In genomic region chr20:33209789-33210188, GRCh38 we compare ENCODE assay signal across 1 cellular context.
TF ChIP-seq lines count a peak whose summit lies in the region.

No MANE protein-coding gene starts in this region.

TF ChIP-seq in HepG2, 621 proteins besides CTCF, POLR2A, EP300 and RAD21 (continued from another document and continues in another):
- TF ChIP-seq ZNF740 (CRISPR knock-in tag; IDR thresholded peaks at IDR 0.05), result peak; percentile 88; the same call in 1 of the 2 replicates
- peak; percentile 91 for TF ChIP-seq ZSCAN31 (CRISPR knock-in tag; IDR thresholded peaks at IDR 0.05; ENCODE audit: low read depth)
- TF ChIP-seq ZIK1 (CRISPR knock-in tag; IDR thresholded peaks at IDR 0.05; ENCODE audit: borderline replicate concordance, low read depth), result peak; percentile 97
- no peak for TF ChIP-seq SRSF1 (optimal IDR thresholded peaks at IDR 0.05; ENCODE audit: low read depth, low read length)
- TF ChIP-seq MED1 (CRISPR knock-in tag; IDR thresholded peaks at IDR 0.05), result peak; percentile 81
- peak; percentile 85; the same call in 1 of the 2 replicates for TF ChIP-seq AFF4 (CRISPR knock-in tag; IDR thresholded peaks at IDR 0.05)
- TF ChIP-seq CCAR2 (optimal IDR thresholded peaks at IDR 0.05; ENCODE audit: low read depth, low read length), result no peak
- no peak; the same call in 1 of the 2 replicates for TF ChIP-seq GLI4 (CRISPR knock-in tag; IDR thresholded peaks at IDR 0.05; ENCODE audit: borderline replicate concordance)
- peak; percentile 49; the same call in 1 of the 2 replicates for TF ChIP-seq NFYC (CRISPR knock-in tag; IDR thresholded peaks at IDR 0.05)
- TF ChIP-seq NFATC3 (CRISPR knock-in tag; IDR thresholded peaks at IDR 0.05), result no peak
- peak; percentile 89 for TF ChIP-seq ZNF788 (CRISPR knock-in tag; IDR thresholded peaks at IDR 0.05; ENCODE audit: borderline replicate concordance)
- no peak for TF ChIP-seq BRD4 (CRISPR knock-in tag; IDR thresholded peaks at IDR 0.05)
- TF ChIP-seq MYPOP (CRISPR knock-in tag; IDR thresholded peaks at IDR 0.05), result peak; percentile 92
- no peak for TF ChIP-seq GTF3A (CRISPR knock-in tag; conservative IDR thresholded peaks at IDR 0.05)
- peak; percentile 98 for TF ChIP-seq NFKB2 (CRISPR knock-in tag; IDR thresholded peaks at IDR 0.05; ENCODE audit: borderline replicate concordance)
- no peak for TF ChIP-seq MNT (IDR thresholded peaks at IDR 0.05)
- peak; percentile 93 for TF ChIP-seq RXRB (CRISPR knock-in tag; IDR thresholded peaks at IDR 0.05; ENCODE audit: borderline replicate concordance)
- peak; percentile 85; the same call in 1 of the 2 replicates for TF ChIP-seq PRMT3 (CRISPR knock-in tag; IDR thresholded peaks at IDR 0.05; ENCODE audit: borderline replicate concordance, low read depth)
- TF ChIP-seq FOXM1 (CRISPR knock-in tag; IDR thresholded peaks at IDR 0.05), result 0 out of 2 replicates have a peak, but pooled peaks have one; percentile 56
- TF ChIP-seq ZNF317 (CRISPR knock-in tag; IDR thresholded peaks at IDR 0.05), result peak; percentile 89
- TF ChIP-seq ZNF777 (CRISPR knock-in tag; IDR thresholded peaks at IDR 0.05), result peak; percentile 50; the same call in 1 of the 2 replicates
- peak; percentile 83 for TF ChIP-seq ZNF564 (CRISPR knock-in tag; IDR thresholded peaks at IDR 0.05)
- no peak for TF ChIP-seq ZSCAN22 (CRISPR knock-in tag; IDR thresholded peaks at IDR 0.05)
- peak; percentile 38; the same call in 1 of the 2 replicates for TF ChIP-seq ZNF629 (CRISPR knock-in tag; conservative IDR thresholded peaks at IDR 0.05)
- TF ChIP-seq ZNF768 (CRISPR knock-in tag; IDR thresholded peaks at IDR 0.05), result peak; percentile 37; the same call in 1 of the 2 replicates
- TF ChIP-seq LRRFIP1 (CRISPR knock-in tag; conservative IDR thresholded peaks at IDR 0.05), result peak; percentile 97
- TF ChIP-seq TBL1XR1 (IDR thresholded peaks at IDR 0.05; ENCODE audit: borderline replicate concordance, low read length, partially characterized antibody), result no peak
- TF ChIP-seq ZNF784 (CRISPR knock-in tag; IDR thresholded peaks at IDR 0.05; ENCODE audit: borderline replicate concordance), result peak; percentile 74; the same call in 1 of the 2 replicates
- peak; percentile 79 for TF ChIP-seq ZMYM4 (CRISPR knock-in tag; IDR thresholded peaks at IDR 0.05)
- no peak for TF ChIP-seq TERF1 (CRISPR knock-in tag; IDR thresholded peaks at IDR 0.05)
- TF ChIP-seq AHR (CRISPR knock-in tag; IDR thresholded peaks at IDR 0.05), result peak; percentile 98
- no peak for TF ChIP-seq AKAP8 (CRISPR knock-in tag; IDR thresholded peaks at IDR 0.05)
- 0 out of 2 replicates have a peak, but pooled peaks have one; percentile 38 for TF ChIP-seq KIAA2018 (CRISPR knock-in tag; IDR thresholded peaks at IDR 0.05; ENCODE audit: borderline replicate concordance)
- TF ChIP-seq ZEB1 (IDR thresholded peaks at IDR 0.05; ENCODE audit: insufficient replicate concordance, low read depth), result no peak
- TF ChIP-seq TCF7 (IDR thresholded peaks at IDR 0.05; ENCODE audit: low read depth), result no peak
- TF ChIP-seq ZNF567 (CRISPR knock-in tag; IDR thresholded peaks at IDR 0.05; ENCODE audit: borderline replicate concordance), result no peak
- peak; percentile 81; the same call in 1 of the 2 replicates for TF ChIP-seq ZNF547 (CRISPR knock-in tag; IDR thresholded peaks at IDR 0.05)
- no peak for TF ChIP-seq ZNF839 (CRISPR knock-in tag; IDR thresholded peaks at IDR 0.05; ENCODE audit: borderline replicate concordance)
